ENCODE assay signal across 10 cellular contexts in the genomic region with DNA sequence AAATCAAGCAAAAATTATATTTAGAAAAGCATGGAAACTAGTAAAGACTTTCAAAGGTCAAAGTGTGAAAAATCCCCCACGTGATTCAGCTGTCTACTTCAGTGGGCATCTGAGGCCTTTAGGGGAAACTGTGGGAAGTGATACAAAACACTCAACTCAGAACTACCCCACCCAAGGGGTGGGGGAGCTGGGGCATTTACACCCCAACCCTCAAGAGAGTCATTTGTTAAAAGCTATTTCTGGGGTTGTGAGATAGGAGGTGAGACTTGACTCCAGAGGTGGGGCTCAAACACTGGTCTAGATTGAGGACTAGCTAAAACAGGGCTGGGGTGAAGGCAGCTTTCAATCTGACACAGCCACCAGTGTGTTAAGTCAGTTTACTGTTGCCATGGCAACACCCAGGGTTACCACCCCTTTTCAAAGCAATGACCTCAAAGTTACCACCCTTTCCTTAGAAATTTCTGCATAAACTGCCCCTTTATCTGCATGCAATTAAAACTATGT. TPM values are rescaled to one million over a fixed set of nuclear protein-coding genes. Genes with fewer than 3 reads are reported as not detected.
DNase-seq lines count a peak whose midpoint lies in the region; ATAC-seq, FAIRE-seq and TF ChIP-seq lines count a peak whose summit lies in the region.
"Had no signal": no experiment of that assay in that cellular context is flagged by ENCODE, and none has a peak within 500 bp of the region (broad histone marks: within the 10 kb centered on the region; RNA-seq: fewer than 3 reads in every experiment).

No MANE protein-coding gene starts in this region.

- H3K4me2 ChIP-seq in Karpas-422 (ENCODE audit: low read depth, low read length, poor library complexity, severe bottlenecking) (no peak overlapping the region), K562 (ENCODE audit: insufficient read depth, low read length) (no peak overlapping the region)

- H3K9me3 ChIP-seq in Karpas-422 (ENCODE audit: low read length) (no peaks in the 10 kb centered on the region), K562 (replicated peaks; ENCODE audit: control insufficient read depth, insufficient read depth, low read depth, low read length) (no peaks in the 10 kb centered on the region), uterus (no peaks in the 10 kb centered on the region)

- no peaks in the 10 kb centered on the region for H3K9me1 ChIP-seq in K562 (ENCODE audit: control insufficient read depth, insufficient read depth, low read length)

- TF ChIP-seq CTCF in GM10266 (IDR thresholded peaks at IDR 0.05; ENCODE audit: control insufficient read depth, insufficient read depth, low read depth, missing control alignments) (no peak), K562 (IDR thresholded peaks at IDR 0.05 in 2 of 3, conservative IDR thresholded peaks at IDR 0.05 in 1 of 3; ENCODE audit: insufficient read depth in 2 of 3, low read depth in 1 of 3, low read length in 3 of 3) (no peak), uterus (IDR thresholded peaks at IDR 0.05) (no peak)

- H3K9ac ChIP-seq in Karpas-422 (ENCODE audit: low read length) (no peak overlapping the region), K562 (ENCODE audit: insufficient read depth in 1 of 2, low read depth in 2 of 2, low read length in 2 of 2) (no peak overlapping the region)

- no peak for TF ChIP-seq RAD21 in K562 (CRISPR knock-in tag; conservative IDR thresholded peaks at IDR 0.05 in 1 of 2, IDR thresholded peaks at IDR 0.05 in 1 of 2)

- H3K27ac ChIP-seq in Karpas-422 (ENCODE audit: low read length) (no peak overlapping the region), K562 (ENCODE audit: extremely low read depth, low read depth, low read length) (no peak overlapping the region), uterus (no peak overlapping the region)

- FAIRE-seq in K562 (lab: Jason Lieb, UNC) = no peak

- H3K27me3 ChIP-seq in Karpas-422 (ENCODE audit: low read length) (no peaks in the 10 kb centered on the region), K562 (ENCODE audit: control insufficient read depth in 2 of 2, insufficient read depth in 2 of 2, low read length in 2 of 2) (peaks cover 25 to 37% of the 10 kb centered on the region in 2 experiments; a peak in 4 of 5 replicates), uterus (no peaks in the 10 kb centered on the region)

- no peak for TF ChIP-seq EP300 in K562 (IDR thresholded peaks at IDR 0.05; ENCODE audit: low read length)

- TF ChIP-seq POLR2A in K562 (conservative IDR thresholded peaks at IDR 0.05) (no peak), uterus (IDR thresholded peaks at IDR 0.05) (no peak)

- ATAC-seq in GM21360 (IDR thresholded peaks at IDR 0.05; ENCODE audit: unreplicated experiment) = peak; percentile 81
- ATAC-seq in K562 = peak; percentile 52; the same call in 1 of the 3 replicates

- H3K36me3 ChIP-seq in Karpas-422 (ENCODE audit: insufficient read depth, low read length) = no peaks in the 10 kb centered on the region
- no peaks in the 10 kb centered on the region for H3K36me3 ChIP-seq in K562 (ENCODE audit: control insufficient read depth, insufficient read depth, low read length)
- no peaks in the 10 kb centered on the region for H3K36me3 ChIP-seq in uterus

- no peaks in the 10 kb centered on the region for H4K20me1 ChIP-seq in Karpas-422 (ENCODE audit: insufficient read depth, low read depth, low read length)
- no peaks in the 10 kb centered on the region; the same call in 1 of the 2 replicates for H4K20me1 ChIP-seq in K562 (replicated peaks; ENCODE audit: control insufficient read depth, insufficient read depth, low read length)

- no peaks in the 10 kb centered on the region for H3K9me2 ChIP-seq in Karpas-422 (replicated peaks; ENCODE audit: insufficient read depth, low read length)

- BruUV-seq in K562 (replicated peaks; lab: Mats Ljungman, UMichigan) = no TSS peak

- CTCF ChIA-PET in K562 (lab: Yijun Ruan, JAX; ENCODE audit: low intra/inter-chr PET ratio) = no interaction called here

- H3K4me3 ChIP-seq in Karpas-422 (ENCODE audit: low read length) (no peak overlapping the region), K562 (no peak overlapping the region), uterus (no peak overlapping the region)

- 0% methylated on average over 1 of the region's 1 CpG for WGBS in K562 (ENCODE audit: insufficient coverage, low coverage, missing lambda C conversion rate)

- no peaks in the 10 kb centered on the region for H3K79me2 ChIP-seq in Karpas-422 (ENCODE audit: low read length)
- no peaks in the 10 kb centered on the region for H3K79me2 ChIP-seq in K562 (ENCODE audit: control insufficient read depth, insufficient read depth, low read length)

- intact Hi-C loops in K562 (cut with micrococcal nuclease) (no loop called here), uterus (cut with DNase I; ENCODE audit: low total_unique reads) (no loop called here)

- H3K4me1 ChIP-seq in Karpas-422 (ENCODE audit: low read length) (peaks cover 6% of the 10 kb centered on the region), K562 (replicated peaks in 1 of 2; ENCODE audit: control insufficient read depth in 2 of 2, insufficient read depth in 2 of 2, low read length in 2 of 2) (no peaks in the 10 kb centered on the region; a peak in 1 of 5 replicates), uterus (no peaks in the 10 kb centered on the region)

- no peak overlapping the region for H2AFZ ChIP-seq in Karpas-422 (ENCODE audit: low read length)
- no peak overlapping the region for H2AFZ ChIP-seq in K562 (ENCODE audit: low read depth, low read length)

- POLR2A ChIA-PET in K562 (lab: Yijun Ruan, JAX) = interaction anchor here (1.2 to 1.5 kb wide), 2 partner anchors 11 to 19 kb away, joined by 3 to 5 read pairs; no protein-coding TSS in a partner anchor

- peak; percentile 71 for DNase-seq in GM10266 (ENCODE audit: extremely low spot score)
- peak; percentile 63 for DNase-seq in Karpas-422
- peak; percentile 34 to 61 (median 44) for DNase-seq in K562 (ENCODE audit: extremely low read depth in 1 of 4, low spot score in 3 of 4)
- no peak for DNase-seq in NCI-H1105 (lab: John Stamatoyannopoulos, UW)
- DNase-seq in uterus = no peak
- no peak for DNase-seq in NCI-H1436 (lab: John Stamatoyannopoulos, UW)
- DNase-seq in DMS79 treated with DMSO at 0.1 percent for 48 hours (lab: John Stamatoyannopoulos, UW) = no peak
- DNase-seq: dermis blood vessel endothelial cell had no signal

- in situ Hi-C loops in K562 (cut with MboI) = no loop called here

TF ChIP-seq in K562, 482 proteins besides CTCF, POLR2A, EP300 and RAD21:
- peak; percentile 95 for TF ChIP-seq RFX1 (IDR thresholded peaks at IDR 0.05)
- TF ChIP-seq BMI1 (IDR thresholded peaks at IDR 0.05; ENCODE audit: low read length) = peak; percentile 40; the same call in 1 of the 2 replicates
- TF ChIP-seq KLF10 (CRISPR knock-in tag; IDR thresholded peaks at IDR 0.05) = no peak
- TF ChIP-seq ZNF23 (CRISPR knock-in tag; IDR thresholded peaks at IDR 0.05) = no peak
- 0 out of 4 replicates have a peak, but pooled peaks of 1 of the 2 experiments have one; percentile 30 for TF ChIP-seq CSDE1 (IDR thresholded peaks at IDR 0.05)
- TF ChIP-seq IRF2 (CRISPR knock-in tag; IDR thresholded peaks at IDR 0.05) = no peak

RNA-seq across cellular contexts. Expression of gene GTSF1L, which starts 9.8 kb away (rescaled TPM):
- total RNA-seq in Karpas-422 (2014; rRNA removed; shearing (Covaris generic); ENCODE audit: low replicate concordance) = not detected in 2 replicates
- total RNA-seq in K562 (2011; cell fraction: chromatin; rRNA removed; ENCODE audit: low replicate concordance) = not detected in 2 replicates
- not detected in 2 replicates for total RNA-seq in K562 (2011; cell fraction: nucleolus; rRNA removed)
- not detected in 2 replicates for total RNA-seq in K562 (2011; cell fraction: nucleoplasm; rRNA removed)
- total RNA-seq in K562 (2014; rRNA removed) (not detected in 2 replicates), K562 (2014; rRNA removed; fragmentation: Illumina TruSeq; extraction: Trizol) (not detected in 2 replicates), K562 (2015; rRNA removed; fragmentation: Illumina TruSeq; extraction: Trizol) (not detected in 2 replicates), K562 (2021) (not detected in 2 replicates), uterus (not detected)
- polyA plus RNA-seq in K562 (2011; rRNA removed) (not detected in 2 replicates), K562 (2014; fragmentation: Illumina TruSeq; extraction: Trizol) (not detected in 2 replicates), K562 (2014; fragmentation: Nextera tagmentation; extraction: Ambion mirVana) (not detected), K562 (2014; rRNA removed) (not detected in 2 replicates)
- polyA plus RNA-seq in K562 (2011; cell fraction: cytosol; rRNA removed) = not detected in 2 replicates
- not detected in 2 replicates for polyA plus RNA-seq in K562 (2011; cell fraction: nucleus; rRNA removed)
- polyA plus RNA-seq in K562 (2012) = not detected in 2 replicates
- not detected in 2 replicates for polyA minus RNA-seq in K562 (2011; rRNA and poly(A)+ RNA removed)
- not detected in 2 replicates for polyA minus RNA-seq in K562 (2011; cell fraction: cytosol; rRNA and poly(A)+ RNA removed)
- not detected in 2 replicates for polyA minus RNA-seq in K562 (2011; cell fraction: nucleus; rRNA and poly(A)+ RNA removed)
- total RNA-seq: dermis blood vessel endothelial cell, lung microvascular endothelial cell had no signal

Comparison
In these comparisons a context has a peak if more than half of its experiments do, and no peak if none do; other contexts are left out.
1. DNase-seq: peak in GM10266 (single experiment), Karpas-422 (single experiment) and K562 (4 of 4); none in NCI-H1105 (single experiment), uterus (0 of 2), NCI-H1436 (single experiment) and DMS79 treated with DMSO at 0.1 percent for 48 hours (single experiment).